ENCODE assay signal across 1 cellular context in the genomic region with DNA sequence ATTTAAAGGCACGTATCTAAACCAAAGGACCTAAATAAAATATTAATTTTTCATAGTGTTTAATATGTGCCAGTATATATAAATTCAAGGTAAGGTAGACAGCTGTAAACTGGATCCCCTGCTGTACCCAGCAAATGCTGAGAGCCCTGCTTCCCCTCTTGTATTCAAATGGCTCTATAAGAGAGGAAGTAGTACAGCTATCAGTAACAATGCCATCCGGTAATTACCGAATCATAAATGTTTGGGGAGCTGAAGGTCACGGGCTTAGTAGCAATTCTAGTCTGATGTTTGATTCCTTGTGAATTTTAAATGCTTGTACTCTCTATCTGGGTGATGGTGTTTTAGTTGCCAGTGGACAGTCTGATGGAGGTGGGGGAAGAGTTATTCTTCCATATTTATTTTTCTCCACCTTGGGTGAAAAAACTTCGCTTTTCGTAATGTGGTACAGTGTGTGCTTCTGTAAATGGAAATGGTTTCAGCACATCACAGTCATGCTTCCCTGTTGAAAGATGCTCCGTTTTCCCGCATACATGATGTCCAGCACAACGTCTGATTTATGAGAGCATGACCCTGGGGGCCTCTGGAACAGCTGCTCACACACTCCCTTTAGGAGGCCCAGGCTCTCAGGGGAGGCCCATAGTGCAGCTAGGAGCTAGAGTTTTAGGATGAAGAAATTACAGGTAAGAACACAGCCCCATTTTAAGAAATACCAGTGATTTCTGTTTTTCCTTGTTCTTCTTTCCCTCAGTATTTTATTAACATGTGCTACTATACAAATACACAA.
TF ChIP-seq lines count a peak whose summit lies in the region.

No MANE protein-coding gene starts in this region.

TF ChIP-seq in GM12878, 131 proteins besides CTCF, POLR2A, EP300 and RAD21:
- TF ChIP-seq ATF7 (IDR thresholded peaks at IDR 0.05; ENCODE audit: low read depth) (no peak), RBBP5 (conservative IDR thresholded peaks at IDR 0.05) (no peak), HDAC2 (IDR thresholded peaks at IDR 0.05) (no peak), IRF3 (IDR thresholded peaks at IDR 0.05) (no peak), TBL1XR1 (IDR thresholded peaks at IDR 0.05; ENCODE audit: low read depth, low read length) (no peak)
- TF ChIP-seq, protein P1, sequence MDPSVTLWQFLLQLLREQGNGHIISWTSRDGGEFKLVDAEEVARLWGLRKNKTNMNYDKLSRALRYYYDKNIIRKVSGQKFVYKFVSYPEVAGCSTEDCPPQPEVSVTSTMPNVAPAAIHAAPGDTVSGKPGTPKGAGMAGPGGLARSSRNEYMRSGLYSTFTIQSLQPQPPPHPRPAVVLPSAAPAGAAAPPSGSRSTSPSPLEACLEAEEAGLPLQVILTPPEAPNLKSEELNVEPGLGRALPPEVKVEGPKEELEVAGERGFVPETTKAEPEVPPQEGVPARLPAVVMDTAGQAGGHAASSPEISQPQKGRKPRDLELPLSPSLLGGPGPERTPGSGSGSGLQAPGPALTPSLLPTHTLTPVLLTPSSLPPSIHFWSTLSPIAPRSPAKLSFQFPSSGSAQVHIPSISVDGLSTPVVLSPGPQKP (IDR thresholded peaks at IDR 0.05; ENCODE audit: low read depth, low read length): no peak
